In the genomic region with DNA sequence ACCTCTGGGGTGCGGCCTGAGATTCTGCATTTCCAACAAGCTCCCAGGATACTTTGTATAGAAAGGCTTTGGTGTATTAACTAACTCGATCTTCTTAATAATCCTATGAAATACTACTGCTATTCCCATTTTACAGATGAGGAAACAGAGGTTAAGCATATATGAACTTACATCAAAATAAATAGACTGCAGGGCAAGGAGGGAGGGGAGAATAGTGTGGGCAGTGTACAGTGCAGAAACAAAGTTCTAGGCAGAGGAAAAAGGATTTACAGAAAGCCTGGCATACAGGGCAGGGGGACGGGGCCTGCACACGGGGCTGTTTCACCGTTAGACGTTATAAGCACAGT, we compare ENCODE assay signal across 2 cellular contexts.
TF ChIP-seq lines count a peak whose summit lies in the region.

No MANE protein-coding gene starts in this region.

TF ChIP-seq in A549, 52 proteins besides CTCF, POLR2A, EP300 and RAD21 (continued from another document):
- TF ChIP-seq ELK1 (IDR thresholded peaks at IDR 0.05; ENCODE audit: low read depth, low read length) = no peak

TF ChIP-seq in K562, 482 proteins besides CTCF, POLR2A, EP300 and RAD21:
- TF ChIP-seq RBM25 (IDR thresholded peaks at IDR 0.05; ENCODE audit: low read depth, low read length, severe bottlenecking) = peak; percentile 73
- TF ChIP-seq ADNP (tag; IDR thresholded peaks at IDR 0.05) = peak; percentile 42; the same call in 1 of the 2 replicates
- peak; percentile 51 to 81 for TF ChIP-seq KDM1A (IDR thresholded peaks at IDR 0.05)
- TF ChIP-seq HDAC6 (IDR thresholded peaks at IDR 0.05; ENCODE audit: low read depth, low read length) = no peak
- no peak for TF ChIP-seq NR3C1 (CRISPR knock-in tag; IDR thresholded peaks at IDR 0.05)
- peak in 1 of 2 experiments; percentile 20; a peak in 1 of 4 replicates for TF ChIP-seq RCOR1 (IDR thresholded peaks at IDR 0.05; ENCODE audit: borderline replicate concordance in 1 of 2, low read depth in 2 of 2, low read length in 2 of 2)
- no peak for TF ChIP-seq CBX3 (IDR thresholded peaks at IDR 0.05; ENCODE audit: borderline replicate concordance in 1 of 2, low read length in 2 of 2)
- no peak for TF ChIP-seq PCBP1 (IDR thresholded peaks at IDR 0.05; ENCODE audit: low read depth, low read length, poor library complexity, severe bottlenecking)
- TF ChIP-seq BCOR (IDR thresholded peaks at IDR 0.05) = peak; percentile 89
